ENCODE assay signal across 1 cellular context in the genomic region with DNA sequence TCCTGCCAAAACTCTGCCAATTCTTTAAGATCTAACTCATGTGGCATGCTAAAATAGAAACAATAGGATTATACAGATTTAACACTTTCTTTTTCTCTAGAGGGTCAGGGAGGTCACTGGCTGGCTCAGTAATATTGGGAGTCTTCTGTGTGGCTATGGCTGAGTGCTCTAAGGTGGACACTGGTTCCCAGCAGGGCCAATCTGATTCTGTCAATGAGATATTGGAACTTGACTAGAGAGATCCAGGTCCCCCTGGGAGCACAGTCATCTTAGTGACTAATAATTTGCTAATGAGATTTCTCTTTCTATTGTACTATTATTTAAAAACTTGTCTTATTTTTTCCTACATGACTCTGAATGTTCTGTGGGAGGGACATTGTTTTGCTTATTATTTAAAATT.
TF ChIP-seq lines count a peak whose summit lies in the region.

No MANE protein-coding gene starts in this region.

TF ChIP-seq in GM23338, 12 proteins besides CTCF, POLR2A, EP300 and RAD21 (continued from another document):
- no peak for TF ChIP-seq NANOG (IDR thresholded peaks at IDR 0.05; ENCODE audit: borderline replicate concordance)
- TF ChIP-seq JUNB (IDR thresholded peaks at IDR 0.05; ENCODE audit: unreplicated experiment), result no peak
- TF ChIP-seq, protein P1, sequence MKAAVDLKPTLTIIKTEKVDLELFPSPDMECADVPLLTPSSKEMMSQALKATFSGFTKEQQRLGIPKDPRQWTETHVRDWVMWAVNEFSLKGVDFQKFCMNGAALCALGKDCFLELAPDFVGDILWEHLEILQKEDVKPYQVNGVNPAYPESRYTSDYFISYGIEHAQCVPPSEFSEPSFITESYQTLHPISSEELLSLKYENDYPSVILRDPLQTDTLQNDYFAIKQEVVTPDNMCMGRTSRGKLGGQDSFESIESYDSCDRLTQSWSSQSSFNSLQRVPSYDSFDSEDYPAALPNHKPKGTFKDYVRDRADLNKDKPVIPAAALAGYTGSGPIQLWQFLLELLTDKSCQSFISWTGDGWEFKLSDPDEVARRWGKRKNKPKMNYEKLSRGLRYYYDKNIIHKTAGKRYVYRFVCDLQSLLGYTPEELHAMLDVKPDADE (IDR thresholded peaks at IDR 0.05), result no peak
- no peak for TF ChIP-seq ZNF331 (CRISPR knock-in tag; IDR thresholded peaks at IDR 0.05; ENCODE audit: low read depth)
- TF ChIP-seq, protein P2, sequence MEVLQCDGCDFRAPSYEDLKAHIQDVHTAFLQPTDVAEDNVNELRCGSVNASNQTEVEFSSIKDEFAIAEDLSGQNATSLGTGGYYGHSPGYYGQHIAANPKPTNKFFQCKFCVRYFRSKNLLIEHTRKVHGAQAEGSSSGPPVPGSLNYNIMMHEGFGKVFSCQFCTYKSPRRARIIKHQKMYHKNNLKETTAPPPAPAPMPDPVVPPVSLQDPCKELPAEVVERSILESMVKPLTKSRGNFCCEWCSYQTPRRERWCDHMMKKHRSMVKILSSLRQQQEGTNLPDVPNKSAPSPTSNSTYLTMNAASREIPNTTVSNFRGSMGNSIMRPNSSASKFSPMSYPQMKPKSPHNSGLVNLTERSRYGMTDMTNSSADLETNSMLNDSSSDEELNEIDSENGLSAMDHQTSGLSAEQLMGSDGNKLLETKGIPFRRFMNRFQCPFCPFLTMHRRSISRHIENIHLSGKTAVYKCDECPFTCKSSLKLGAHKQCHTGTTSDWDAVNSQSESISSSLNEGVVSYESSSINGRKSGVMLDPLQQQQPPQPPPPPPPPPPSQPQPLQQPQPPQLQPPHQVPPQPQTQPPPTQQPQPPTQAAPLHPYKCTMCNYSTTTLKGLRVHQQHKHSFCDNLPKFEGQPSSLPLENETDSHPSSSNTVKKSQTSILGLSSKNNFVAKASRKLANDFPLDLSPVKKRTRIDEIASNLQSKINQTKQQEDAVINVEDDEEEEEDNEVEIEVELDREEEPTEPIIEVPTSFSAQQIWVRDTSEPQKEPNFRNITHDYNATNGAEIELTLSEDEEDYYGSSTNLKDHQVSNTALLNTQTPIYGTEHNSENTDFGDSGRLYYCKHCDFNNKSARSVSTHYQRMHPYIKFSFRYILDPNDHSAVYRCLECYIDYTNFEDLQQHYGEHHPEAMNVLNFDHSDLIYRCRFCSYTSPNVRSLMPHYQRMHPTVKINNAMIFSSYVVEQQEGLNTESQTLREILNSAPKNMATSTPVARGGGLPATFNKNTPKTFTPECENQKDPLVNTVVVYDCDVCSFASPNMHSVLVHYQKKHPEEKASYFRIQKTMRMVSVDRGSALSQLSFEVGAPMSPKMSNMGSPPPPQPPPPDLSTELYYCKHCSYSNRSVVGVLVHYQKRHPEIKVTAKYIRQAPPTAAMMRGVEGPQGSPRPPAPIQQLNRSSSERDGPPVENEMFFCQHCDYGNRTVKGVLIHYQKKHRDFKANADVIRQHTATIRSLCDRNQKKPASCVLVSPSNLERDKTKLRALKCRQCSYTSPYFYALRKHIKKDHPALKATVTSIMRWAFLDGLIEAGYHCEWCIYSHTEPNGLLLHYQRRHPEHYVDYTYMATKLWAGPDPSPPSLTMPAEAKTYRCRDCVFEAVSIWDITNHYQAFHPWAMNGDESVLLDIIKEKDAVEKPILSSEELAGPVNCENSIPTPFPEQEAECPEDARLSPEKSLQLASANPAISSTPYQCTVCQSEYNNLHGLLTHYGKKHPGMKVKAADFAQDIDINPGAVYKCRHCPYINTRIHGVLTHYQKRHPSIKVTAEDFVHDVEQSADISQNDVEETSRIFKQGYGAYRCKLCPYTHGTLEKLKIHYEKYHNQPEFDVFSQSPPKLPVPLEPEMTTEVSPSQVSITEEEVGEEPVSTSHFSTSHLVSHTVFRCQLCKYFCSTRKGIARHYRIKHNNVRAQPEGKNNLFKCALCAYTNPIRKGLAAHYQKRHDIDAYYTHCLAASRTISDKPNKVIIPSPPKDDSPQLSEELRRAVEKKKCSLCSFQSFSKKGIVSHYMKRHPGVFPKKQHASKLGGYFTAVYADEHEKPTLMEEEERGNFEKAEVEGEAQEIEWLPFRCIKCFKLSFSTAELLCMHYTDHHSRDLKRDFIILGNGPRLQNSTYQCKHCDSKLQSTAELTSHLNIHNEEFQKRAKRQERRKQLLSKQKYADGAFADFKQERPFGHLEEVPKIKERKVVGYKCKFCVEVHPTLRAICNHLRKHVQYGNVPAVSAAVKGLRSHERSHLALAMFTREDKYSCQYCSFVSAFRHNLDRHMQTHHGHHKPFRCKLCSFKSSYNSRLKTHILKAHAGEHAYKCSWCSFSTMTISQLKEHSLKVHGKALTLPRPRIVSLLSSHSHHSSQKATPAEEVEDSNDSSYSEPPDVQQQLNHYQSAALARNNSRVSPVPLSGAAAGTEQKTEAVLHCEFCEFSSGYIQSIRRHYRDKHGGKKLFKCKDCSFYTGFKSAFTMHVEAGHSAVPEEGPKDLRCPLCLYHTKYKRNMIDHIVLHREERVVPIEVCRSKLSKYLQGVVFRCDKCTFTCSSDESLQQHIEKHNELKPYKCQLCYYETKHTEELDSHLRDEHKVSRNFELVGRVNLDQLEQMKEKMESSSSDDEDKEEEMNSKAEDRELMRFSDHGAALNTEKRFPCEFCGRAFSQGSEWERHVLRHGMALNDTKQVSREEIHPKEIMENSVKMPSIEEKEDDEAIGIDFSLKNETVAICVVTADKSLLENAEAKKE (CRISPR knock-in tag; IDR thresholded peaks at IDR 0.05), result no peak
